ENCODE assay signal across 14 cellular contexts in genomic region chr10:35456784-35457183, GRCh38.
"Had no signal": no experiment of that assay in that cellular context is flagged by ENCODE, and none has a peak within 500 bp of the region (broad histone marks: within the 10 kb centered on the region; RNA-seq: fewer than 3 reads in every experiment).

No MANE protein-coding gene starts in this region.

- H3K27me3 ChIP-seq: brain microvascular endothelial cell, esophagus squamous epithelium, tibial artery had no signal

- H3K27ac Mint-ChIP-seq: activated CD4-positive, alpha-beta T cell treated with anti-CD3 and anti-CD28 coated beads for 36 hours; nephron progenitor cell had no signal

- DNase-seq: activated CD4-positive, alpha-beta T cell treated with anti-CD3 and anti-CD28 coated beads for 36 hours; activated CD4-positive, alpha-beta T cell treated with anti-CD3 and anti-CD28 coated beads, Interleukin-2, amount 50 U/mL, for 48 hours; activated gamma-delta T cell treated with Interleukin-2 at 50 U/mL for 16 hours; brain microvascular endothelial cell; cortex of kidney; effector CD8-positive, alpha-beta T cell; esophagus squamous epithelium; islet precursor cell; lower lobe of right lung; nephron progenitor cell; stimulated activated naive B cell treated with anti-CD40 and anti-IgM and Interleukin-4, amounts not matched to agents 10 μg/mL and 1 μg/mL and 100 μg/mL, for 72 hours; SW 1271; T-helper 2 cell; tibial artery had no signal

- H3K36me3 ChIP-seq: brain microvascular endothelial cell, esophagus squamous epithelium, lower lobe of right lung, tibial artery had no signal

- ATAC-seq: activated CD4-positive, alpha-beta T cell treated with anti-CD3 and anti-CD28 coated beads for 36 hours; lower lobe of right lung; stimulated activated naive B cell treated with anti-CD40 and anti-IgM and Interleukin-4, amounts not matched to agents 10 μg/mL and 1 μg/mL and 100 μg/mL, for 72 hours had no signal

- H3K27ac ChIP-seq: brain microvascular endothelial cell, esophagus squamous epithelium, lower lobe of right lung, tibial artery had no signal

- H3K4me3 ChIP-seq: esophagus squamous epithelium, lower lobe of right lung, tibial artery had no signal

- H3K9me3 ChIP-seq: esophagus squamous epithelium, lower lobe of right lung, tibial artery had no signal

- H3K9me3 Mint-ChIP-seq: nephron progenitor cell; stimulated activated naive B cell treated with anti-CD40 and anti-IgM and Interleukin-4, amounts not matched to agents 10 μg/mL and 1 μg/mL and 100 μg/mL, for 72 hours had no signal

- H3K4me3 Mint-ChIP-seq: activated CD4-positive, alpha-beta T cell treated with anti-CD3 and anti-CD28 coated beads for 36 hours; nephron progenitor cell; stimulated activated naive B cell treated with anti-CD40 and anti-IgM and Interleukin-4, amounts not matched to agents 10 μg/mL and 1 μg/mL and 100 μg/mL, for 72 hours had no signal

- H3K27me3 Mint-ChIP-seq: activated CD4-positive, alpha-beta T cell treated with anti-CD3 and anti-CD28 coated beads for 36 hours; stimulated activated naive B cell treated with anti-CD40 and anti-IgM and Interleukin-4, amounts not matched to agents 10 μg/mL and 1 μg/mL and 100 μg/mL, for 72 hours had no signal
